ENCODE assay signal across 17 cellular contexts in genomic region chr10:79405995-79406515, GRCh38. TPM values are rescaled to one million over a fixed set of nuclear protein-coding genes. Genes with fewer than 3 reads are reported as not detected.
A peak's percentile ranks its signal among the peaks of the same experiment; 100 is the strongest.
DNase-seq lines count a peak whose midpoint lies in the region; ATAC-seq and TF ChIP-seq lines count a peak whose summit lies in the region.
"Had no signal": no experiment of that assay in that cellular context is flagged by ENCODE, and none has a peak within 500 bp of the region (broad histone marks: within the 10 kb centered on the region; RNA-seq: fewer than 3 reads in every experiment).

No MANE protein-coding gene starts in this region.

- H3K4me2 ChIP-seq in BLaER1 (no peak overlapping the region), mesendoderm (ENCODE audit: low read length) (no peak overlapping the region)

- no peak overlapping the region for H4K8ac ChIP-seq in mesendoderm (ENCODE audit: low read depth, low read length)

- H3K4me1 ChIP-seq in BLaER1 (no peaks in the 10 kb centered on the region; the same call in 1 of the 2 replicates), liver (ENCODE audit: control insufficient read depth in 4 of 4, insufficient read depth in 4 of 4, low read length in 3 of 4) (peaks cover 3 to 37% (median 8%) of the 10 kb centered on the region in 4 donors), psoas muscle (peaks cover 94% of the 10 kb centered on the region), mesendoderm (ENCODE audit: control insufficient read depth, low read depth, low read length) (peaks cover 12% of the 10 kb centered on the region)

- DNase-seq in psoas muscle (no peak), HCEC 1CT (no peak), H7 (no peak), mesendoderm (no peak)
- DNase-seq in activated CD4-positive, alpha-beta T cell treated with anti-CD3 and anti-CD28 coated beads for 48 hours, result no peak
- DNase-seq: activated CD4-positive, alpha-beta T cell treated with anti-CD3 and anti-CD28 coated beads for 1 hour; activated effector memory CD4-positive, alpha-beta T cell treated with anti-CD3 and anti-CD28 coated beads, Interleukin-2, amount 50 U/mL, for 16 hours; adrenal gland; cerebellar nuclear complex; kidney glomerular epithelial cell; NCI-H1417 treated with DMSO at 0.1 percent for 48 hours; NCI-H2171; T-helper 9 cell had no signal

- H3K4me1 Mint-ChIP-seq in brain, result peaks cover 78% of the 10 kb centered on the region

- no peak for ATAC-seq in psoas muscle

- H3K27ac ChIP-seq in BLaER1 (peak overlapping the region; percentile 80; the same call in 1 of the 2 replicates), liver (ENCODE audit: low read depth in 1 of 2, low read length in 2 of 2) (peak overlapping the region; percentile 73 to 78), psoas muscle (peak overlapping the region; percentile 86), mesendoderm (ENCODE audit: low read depth, low read length) (no peak overlapping the region)
- H3K27ac ChIP-seq: thoracic aorta had no signal

- intact Hi-C loops in psoas muscle (cut with DNase I), result no loop called here

- TF ChIP-seq RAD21 in liver (IDR thresholded peaks at IDR 0.05), result peak in 1 of 2 donors; percentile 2

- H4K20me1 ChIP-seq in BLaER1, result 0 out of 2 replicates have a peak, but pooled peaks cover 6% of the 10 kb centered on the region

- H3K4me3 ChIP-seq in BLaER1, result no peak overlapping the region
- H3K4me3 ChIP-seq in liver (ENCODE audit: low read depth in 1 of 3, low read length in 3 of 3), result no peak overlapping the region
- H3K4me3 ChIP-seq in psoas muscle, result no peak overlapping the region
- H3K4me3 ChIP-seq in H7 (ENCODE audit: insufficient read depth, low read depth, low read length), result no peak overlapping the region
- no peak overlapping the region for H3K4me3 ChIP-seq in mesendoderm (ENCODE audit: low read length)
- H3K4me3 ChIP-seq: adrenal gland, thoracic aorta had no signal

- no peak overlapping the region for H4K5ac ChIP-seq in mesendoderm (ENCODE audit: low read length)

- no peaks in the 10 kb centered on the region for H3K27me3 Mint-ChIP-seq in brain

- H3K27ac Mint-ChIP-seq in brain, result peak overlapping the region in 4 of 5 experiments; percentile 24 to 94 (median 80)

- H3K36me3 ChIP-seq in BLaER1 (no peaks in the 10 kb centered on the region), liver (ENCODE audit: control insufficient read depth in 4 of 4, insufficient read depth in 3 of 4, low read depth in 1 of 4, low read length in 3 of 4) (peaks cover 0 to 2% (median 0%) of the 10 kb centered on the region in 4 donors), psoas muscle (ENCODE audit: insufficient read depth in 1 of 2, low read depth in 1 of 2) (peaks cover 0 to 8% of the 10 kb centered on the region in 2 donors), H7 (replicated peaks; ENCODE audit: control insufficient read depth, insufficient read depth, low read length) (no peaks in the 10 kb centered on the region), mesendoderm (ENCODE audit: control insufficient read depth, insufficient read depth, low read length) (no peaks in the 10 kb centered on the region)
- H3K36me3 ChIP-seq: adrenal gland, thoracic aorta had no signal

- H3K56ac ChIP-seq in mesendoderm (ENCODE audit: low read length), result no peak overlapping the region

- no peaks in the 10 kb centered on the region for H3K79me1 ChIP-seq in mesendoderm (ENCODE audit: low read length)

- H2BK5ac ChIP-seq in mesendoderm (ENCODE audit: low read length), result no peak overlapping the region

- no peaks in the 10 kb centered on the region for H3K27me3 ChIP-seq in BLaER1
- no peaks in the 10 kb centered on the region for H3K27me3 ChIP-seq in liver (ENCODE audit: control insufficient read depth in 4 of 4, insufficient read depth in 4 of 4, low read length in 3 of 4)
- H3K27me3 ChIP-seq in psoas muscle (ENCODE audit: insufficient read depth in 3 of 3, low read length in 2 of 3), result no peaks in the 10 kb centered on the region
- no peaks in the 10 kb centered on the region for H3K27me3 ChIP-seq in H7 (ENCODE audit: control insufficient read depth, insufficient read depth, low read length)
- H3K27me3 ChIP-seq in mesendoderm (ENCODE audit: insufficient read depth, low read length, poor library complexity), result no peaks in the 10 kb centered on the region
- H3K27me3 ChIP-seq: adrenal gland had no signal

- no peak overlapping the region for H3K4ac ChIP-seq in mesendoderm (ENCODE audit: low read depth, low read length)

- H3K79me2 ChIP-seq in mesendoderm (ENCODE audit: control insufficient read depth, insufficient read depth, low read length), result no peaks in the 10 kb centered on the region

- H3K9me3 ChIP-seq in BLaER1 (no peaks in the 10 kb centered on the region), liver (ENCODE audit: control insufficient read depth in 4 of 4, low read length in 3 of 4) (no peaks in the 10 kb centered on the region), psoas muscle (no peaks in the 10 kb centered on the region)
- H3K9me3 ChIP-seq: adrenal gland, thoracic aorta had no signal

- no peaks in the 10 kb centered on the region for H3K36me3 Mint-ChIP-seq in brain

- no peak overlapping the region for H3K18ac ChIP-seq in mesendoderm (ENCODE audit: low read length)

- H3K9me3 Mint-ChIP-seq in brain, result peaks cover 0 to 3% (median 0%) of the 10 kb centered on the region in 5 experiments

- WGBS in liver, result 43% methylated on average over 8 of the region's 8 CpGs
- 69 to 73% (median 73%) methylated on average over 8 of the region's 8 CpGs for WGBS in psoas muscle, 3 donors
- no CpG with 5 or more reads among the region's 8 CpGs for WGBS in mesendoderm (ENCODE audit: extremely low coverage, insufficient coverage, low lambda C conversion rate)

- no peak for TF ChIP-seq CTCF in brain (conservative IDR thresholded peaks at IDR 0.05)
- TF ChIP-seq CTCF in liver (IDR thresholded peaks at IDR 0.05; ENCODE audit: low read depth, low read length, missing input control), result no peak
- TF ChIP-seq CTCF in psoas muscle (IDR thresholded peaks at IDR 0.05), result no peak

- H3K9ac ChIP-seq in BLaER1 (0 out of 2 replicates have a peak overlapping the region, but pooled peaks have one; percentile 26), liver (ENCODE audit: low read depth in 1 of 2, low read length in 2 of 2) (no peak overlapping the region), mesendoderm (ENCODE audit: low read length) (no peak overlapping the region)

- H3K23ac ChIP-seq in mesendoderm (ENCODE audit: low read length), result no peak overlapping the region

- H2BK120ac ChIP-seq in mesendoderm (ENCODE audit: low read depth, low read length), result no peak overlapping the region

- no peak overlapping the region for H2AK5ac ChIP-seq in mesendoderm (ENCODE audit: low read length)

- peak overlapping the region in 2 of 5 experiments; percentile 31 to 68 for H3K4me3 Mint-ChIP-seq in brain

- no peak overlapping the region for H2BK15ac ChIP-seq in mesendoderm (replicated peaks; ENCODE audit: low read depth)

TF ChIP-seq in liver, 16 proteins besides CTCF, POLR2A, EP300 and RAD21:
- no peak for TF ChIP-seq EGR1 (IDR thresholded peaks at IDR 0.05; ENCODE audit: low read depth in 2 of 2)
- TF ChIP-seq RXRA (IDR thresholded peaks at IDR 0.05), result peak in 1 of 2 donors; percentile 16
- peak; percentile 59 for TF ChIP-seq HNF4G (IDR thresholded peaks at IDR 0.05)
- TF ChIP-seq HNF4A (conservative IDR thresholded peaks at IDR 0.05), result peak in 1 of 2 donors; percentile 77

RNA-seq across cellular contexts. Expression of gene ZCCHC24, which starts 39.4 kb away (rescaled TPM):
- 38.1 TPM for polyA plus RNA-seq in brain (ENCODE audit: insufficient read depth, low read depth, low replicate concordance)
- 10 to 100 TPM in 1 of 2 donors, 1 to 10 TPM in 1; 7.8 to 23.9 TPM for total RNA-seq in liver
- polyA plus RNA-seq in liver, result 10 to 100 TPM; 13.2 to 16.4 TPM
- 10 to 100 TPM; 31.6 to 64.7 (median 47.9) TPM for total RNA-seq in psoas muscle
- 100 to 1,000 TPM in 1 of 3 donors, 10 to 100 TPM in 2; 11.2 to 112 (median 36.2) TPM for polyA plus RNA-seq in psoas muscle
- total RNA-seq in H7 (2014; rRNA removed; shearing (Covaris generic)), result 7.5 and 9.0 TPM in 2 replicates
- 4.7 TPM for polyA plus RNA-seq in mesendoderm (2013, experiment 1 of 2)
- 5.0 TPM for polyA plus RNA-seq in mesendoderm (2013, experiment 2 of 2)

RNA-seq across cellular contexts. Expression of gene PPIF, which starts 58.8 kb away (rescaled TPM):
- 142 TPM for polyA plus RNA-seq in brain (ENCODE audit: insufficient read depth, low read depth, low replicate concordance)
- total RNA-seq in liver, result 10 to 100 TPM; 22.2 to 84.3 TPM
- 10 to 100 TPM; 51.4 to 68.6 TPM for polyA plus RNA-seq in liver
- total RNA-seq in psoas muscle, result 100 to 1,000 TPM in 2 of 4 donors, 10 to 100 TPM in 2; 44.6 to 181 (median 89.4) TPM
- polyA plus RNA-seq in psoas muscle, result 100 to 1,000 TPM in 1 of 3 donors, 10 to 100 TPM in 2; 85.4 to 297 (median 85.9) TPM
- total RNA-seq in H7 (2014; rRNA removed; shearing (Covaris generic)), result 78.6 and 87.5 TPM in 2 replicates
- polyA plus RNA-seq in mesendoderm (2013, experiment 1 of 2), result 82.9 TPM
- polyA plus RNA-seq in mesendoderm (2013, experiment 2 of 2), result 81.0 TPM
